Comparison of ENCODE assay signal across 2 cellular contexts in genomic region chr14:64363265-64363840, GRCh38.
TF ChIP-seq lines count a peak whose summit lies in the region.

No MANE protein-coding gene starts in this region.

TF ChIP-seq in SK-N-SH, 30 proteins besides CTCF, POLR2A, EP300 and RAD21 (continued from another document):
- TF ChIP-seq PBX3 (IDR thresholded peaks at IDR 0.05) (no peak), GABPA (IDR thresholded peaks at IDR 0.05; ENCODE audit: low read depth) (no peak), TAF1 (IDR thresholded peaks at IDR 0.05; ENCODE audit: borderline replicate concordance, low read depth, low read length) (no peak), ELF1 (IDR thresholded peaks at IDR 0.05) (no peak), ZBTB33 (IDR thresholded peaks at IDR 0.05; ENCODE audit: borderline replicate concordance, low read depth) (no peak), RFX5 (IDR thresholded peaks at IDR 0.05; ENCODE audit: low read length) (no peak), USF1 (IDR thresholded peaks at IDR 0.05; ENCODE audit: borderline replicate concordance, low read depth) (no peak), YY1 (IDR thresholded peaks at IDR 0.05; ENCODE audit: low read depth) (peak; percentile 75; the same call in 1 of the 2 replicates), SIN3A (IDR thresholded peaks at IDR 0.05; ENCODE audit: borderline replicate concordance, low read depth, low read length) (no peak), POLR2AphosphoS5 (IDR thresholded peaks at IDR 0.05; ENCODE audit: low read depth, low read length) (no peak), FOSL2 (IDR thresholded peaks at IDR 0.05; ENCODE audit: borderline replicate concordance, low read depth) (peak; percentile 19; the same call in 1 of the 2 replicates), USF2 (IDR thresholded peaks at IDR 0.05; ENCODE audit: borderline replicate concordance, low read depth, low read length) (no peak), NRF1 (IDR thresholded peaks at IDR 0.05; ENCODE audit: low read depth, low read length) (no peak)
TF ChIP-seq in SK-N-SH: peak in this region for 2.

TF ChIP-seq in endothelial cell of umbilical vein, 7 proteins besides CTCF, POLR2A, EP300 and RAD21:
- TF ChIP-seq, protein P1, sequence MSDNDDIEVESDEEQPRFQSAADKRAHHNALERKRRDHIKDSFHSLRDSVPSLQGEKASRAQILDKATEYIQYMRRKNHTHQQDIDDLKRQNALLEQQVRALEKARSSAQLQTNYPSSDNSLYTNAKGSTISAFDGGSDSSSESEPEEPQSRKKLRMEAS (IDR thresholded peaks at IDR 0.05; ENCODE audit: insufficient read depth, insufficient read length): no peak
- TF ChIP-seq FOS (IDR thresholded peaks at IDR 0.05; ENCODE audit: borderline replicate concordance, insufficient read depth, low read length): peak; percentile 43
- TF ChIP-seq MYC (IDR thresholded peaks at IDR 0.05; ENCODE audit: low read depth, low read length): no peak
- peak; percentile 66 for TF ChIP-seq GATA2 (IDR thresholded peaks at IDR 0.05; ENCODE audit: insufficient read depth, insufficient read length, low read depth, low read length)
